Comparison of ENCODE assay signal across 1 cellular context in the genomic region with DNA sequence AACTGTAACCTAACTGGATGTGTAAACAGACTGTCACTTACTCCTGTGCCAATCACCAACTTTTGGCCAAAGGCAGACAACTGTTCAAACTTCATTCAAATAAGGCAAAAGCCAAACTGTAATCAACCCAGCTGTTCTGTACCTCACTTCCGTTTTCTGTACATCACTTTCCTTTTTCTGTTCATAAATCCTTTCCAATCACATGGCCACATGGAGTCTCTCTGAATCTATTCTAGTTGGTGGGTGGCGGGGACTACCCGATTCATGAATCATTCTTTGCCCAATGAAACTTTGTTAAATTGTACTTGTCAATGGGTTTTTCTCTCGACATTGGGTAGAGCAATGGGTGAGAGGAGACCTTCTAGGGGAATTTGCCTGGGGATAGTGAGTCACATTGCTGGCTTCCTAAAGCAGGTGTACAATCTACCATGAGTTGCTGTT.
TF ChIP-seq lines count a peak whose summit lies in the region.

No MANE protein-coding gene starts in this region.

TF ChIP-seq in GM23338, 12 proteins besides CTCF, POLR2A, EP300 and RAD21 (continued from another document):
- TF ChIP-seq, protein P1, sequence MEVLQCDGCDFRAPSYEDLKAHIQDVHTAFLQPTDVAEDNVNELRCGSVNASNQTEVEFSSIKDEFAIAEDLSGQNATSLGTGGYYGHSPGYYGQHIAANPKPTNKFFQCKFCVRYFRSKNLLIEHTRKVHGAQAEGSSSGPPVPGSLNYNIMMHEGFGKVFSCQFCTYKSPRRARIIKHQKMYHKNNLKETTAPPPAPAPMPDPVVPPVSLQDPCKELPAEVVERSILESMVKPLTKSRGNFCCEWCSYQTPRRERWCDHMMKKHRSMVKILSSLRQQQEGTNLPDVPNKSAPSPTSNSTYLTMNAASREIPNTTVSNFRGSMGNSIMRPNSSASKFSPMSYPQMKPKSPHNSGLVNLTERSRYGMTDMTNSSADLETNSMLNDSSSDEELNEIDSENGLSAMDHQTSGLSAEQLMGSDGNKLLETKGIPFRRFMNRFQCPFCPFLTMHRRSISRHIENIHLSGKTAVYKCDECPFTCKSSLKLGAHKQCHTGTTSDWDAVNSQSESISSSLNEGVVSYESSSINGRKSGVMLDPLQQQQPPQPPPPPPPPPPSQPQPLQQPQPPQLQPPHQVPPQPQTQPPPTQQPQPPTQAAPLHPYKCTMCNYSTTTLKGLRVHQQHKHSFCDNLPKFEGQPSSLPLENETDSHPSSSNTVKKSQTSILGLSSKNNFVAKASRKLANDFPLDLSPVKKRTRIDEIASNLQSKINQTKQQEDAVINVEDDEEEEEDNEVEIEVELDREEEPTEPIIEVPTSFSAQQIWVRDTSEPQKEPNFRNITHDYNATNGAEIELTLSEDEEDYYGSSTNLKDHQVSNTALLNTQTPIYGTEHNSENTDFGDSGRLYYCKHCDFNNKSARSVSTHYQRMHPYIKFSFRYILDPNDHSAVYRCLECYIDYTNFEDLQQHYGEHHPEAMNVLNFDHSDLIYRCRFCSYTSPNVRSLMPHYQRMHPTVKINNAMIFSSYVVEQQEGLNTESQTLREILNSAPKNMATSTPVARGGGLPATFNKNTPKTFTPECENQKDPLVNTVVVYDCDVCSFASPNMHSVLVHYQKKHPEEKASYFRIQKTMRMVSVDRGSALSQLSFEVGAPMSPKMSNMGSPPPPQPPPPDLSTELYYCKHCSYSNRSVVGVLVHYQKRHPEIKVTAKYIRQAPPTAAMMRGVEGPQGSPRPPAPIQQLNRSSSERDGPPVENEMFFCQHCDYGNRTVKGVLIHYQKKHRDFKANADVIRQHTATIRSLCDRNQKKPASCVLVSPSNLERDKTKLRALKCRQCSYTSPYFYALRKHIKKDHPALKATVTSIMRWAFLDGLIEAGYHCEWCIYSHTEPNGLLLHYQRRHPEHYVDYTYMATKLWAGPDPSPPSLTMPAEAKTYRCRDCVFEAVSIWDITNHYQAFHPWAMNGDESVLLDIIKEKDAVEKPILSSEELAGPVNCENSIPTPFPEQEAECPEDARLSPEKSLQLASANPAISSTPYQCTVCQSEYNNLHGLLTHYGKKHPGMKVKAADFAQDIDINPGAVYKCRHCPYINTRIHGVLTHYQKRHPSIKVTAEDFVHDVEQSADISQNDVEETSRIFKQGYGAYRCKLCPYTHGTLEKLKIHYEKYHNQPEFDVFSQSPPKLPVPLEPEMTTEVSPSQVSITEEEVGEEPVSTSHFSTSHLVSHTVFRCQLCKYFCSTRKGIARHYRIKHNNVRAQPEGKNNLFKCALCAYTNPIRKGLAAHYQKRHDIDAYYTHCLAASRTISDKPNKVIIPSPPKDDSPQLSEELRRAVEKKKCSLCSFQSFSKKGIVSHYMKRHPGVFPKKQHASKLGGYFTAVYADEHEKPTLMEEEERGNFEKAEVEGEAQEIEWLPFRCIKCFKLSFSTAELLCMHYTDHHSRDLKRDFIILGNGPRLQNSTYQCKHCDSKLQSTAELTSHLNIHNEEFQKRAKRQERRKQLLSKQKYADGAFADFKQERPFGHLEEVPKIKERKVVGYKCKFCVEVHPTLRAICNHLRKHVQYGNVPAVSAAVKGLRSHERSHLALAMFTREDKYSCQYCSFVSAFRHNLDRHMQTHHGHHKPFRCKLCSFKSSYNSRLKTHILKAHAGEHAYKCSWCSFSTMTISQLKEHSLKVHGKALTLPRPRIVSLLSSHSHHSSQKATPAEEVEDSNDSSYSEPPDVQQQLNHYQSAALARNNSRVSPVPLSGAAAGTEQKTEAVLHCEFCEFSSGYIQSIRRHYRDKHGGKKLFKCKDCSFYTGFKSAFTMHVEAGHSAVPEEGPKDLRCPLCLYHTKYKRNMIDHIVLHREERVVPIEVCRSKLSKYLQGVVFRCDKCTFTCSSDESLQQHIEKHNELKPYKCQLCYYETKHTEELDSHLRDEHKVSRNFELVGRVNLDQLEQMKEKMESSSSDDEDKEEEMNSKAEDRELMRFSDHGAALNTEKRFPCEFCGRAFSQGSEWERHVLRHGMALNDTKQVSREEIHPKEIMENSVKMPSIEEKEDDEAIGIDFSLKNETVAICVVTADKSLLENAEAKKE (CRISPR knock-in tag; IDR thresholded peaks at IDR 0.05) = no peak
- no peak for TF ChIP-seq ZNF114 (CRISPR knock-in tag; IDR thresholded peaks at IDR 0.05)
- no peak for TF ChIP-seq NANOG (IDR thresholded peaks at IDR 0.05; ENCODE audit: borderline replicate concordance)
